ENCODE assay signal across 8 cellular contexts in genomic region chrX:44874481-44875184, GRCh38. TPM values are rescaled to one million over a fixed set of nuclear protein-coding genes. Genes with fewer than 3 reads are reported as not detected.
DNase-seq lines count a peak whose midpoint lies in the region; ATAC-seq and TF ChIP-seq lines count a peak whose summit lies in the region.

No MANE protein-coding gene starts in this region.

- 0 out of 2 replicates have a peak, but pooled peaks cover 2% of the 10 kb centered on the region for H3K9me3 ChIP-seq in ES-I3 (ENCODE audit: control insufficient read depth, insufficient read depth, low read length)

- no peaks in the 10 kb centered on the region for H3K4me1 ChIP-seq in ES-I3 (ENCODE audit: insufficient read depth, low read length)

- peak overlapping the region; percentile 90 for H3K4me3 Mint-ChIP-seq in activated B cell treated with CpG ODN at 0.5 μM for 24 hours
- H3K4me3 Mint-ChIP-seq in stimulated activated naive CD8-positive, alpha-beta T cell treated with anti-CD3 and anti-CD28 coated beads, Interleukin-15, amount 100 ng/mL, for 72 hours: peak overlapping the region; percentile 89 to 96

- DNase-seq in LHCN-M2 (ENCODE audit: low read depth): peak; percentile 44
- no peak for DNase-seq in activated B cell treated with CpG ODN at 0.5 μM for 24 hours
- DNase-seq in dermis microvascular lymphatic vessel endothelial cell (ENCODE audit: low read depth in 2 of 2): peak; percentile 30 to 55
- DNase-seq in medulla oblongata (ENCODE audit: extremely low spot score): peak; percentile 42
- DNase-seq in stimulated activated naive CD8-positive, alpha-beta T cell treated with anti-CD3 and anti-CD28 coated beads, Interleukin-15, amount 100 ng/mL, for 72 hours: peak in 1 of 2 donors; percentile 23
- no peak for DNase-seq in DMS79 (lab: John Stamatoyannopoulos, UW)

- H3K27me3 Mint-ChIP-seq in activated B cell treated with CpG ODN at 0.5 μM for 24 hours: no peaks in the 10 kb centered on the region
- H3K27me3 Mint-ChIP-seq in stimulated activated naive CD8-positive, alpha-beta T cell treated with anti-CD3 and anti-CD28 coated beads, Interleukin-15, amount 100 ng/mL, for 72 hours: no peaks in the 10 kb centered on the region

- intact Hi-C loops in activated B cell treated with CpG ODN at 0.5 μM for 24 hours (cut with micrococcal nuclease): loop anchor here (5.0 kb wide), 1 partner anchor 33 kb away; no protein-coding TSS in a partner anchor

- no peaks in the 10 kb centered on the region for H3K36me3 ChIP-seq in ES-I3 (ENCODE audit: insufficient read depth, low read length)

- H3K36me3 Mint-ChIP-seq in activated B cell treated with CpG ODN at 0.5 μM for 24 hours (ENCODE audit: low read depth): peaks cover 3% of the 10 kb centered on the region

- ATAC-seq in activated B cell treated with CpG ODN at 0.5 μM for 24 hours (ENCODE audit: low read depth) (no peak), GM18909 (IDR thresholded peaks at IDR 0.05; ENCODE audit: poor library complexity, unreplicated experiment) (no peak)
- ATAC-seq in stimulated activated naive CD8-positive, alpha-beta T cell treated with anti-CD3 and anti-CD28 coated beads, Interleukin-15, amount 100 ng/mL, for 72 hours: no peak

- H3K9ac ChIP-seq in ES-I3 (ENCODE audit: low read depth, low read length): peak overlapping the region; percentile 89

- POLR2A ChIA-PET in activated B cell treated with CpG ODN at 0.5 μM for 24 hours (lab: Charles Lee): interaction anchor here (0.7 to 1.4 kb wide), 2 partner anchors 8 to 24 kb away, joined by 4 to 7 read pairs; no protein-coding TSS in a partner anchor

- peaks cover 33% of the 10 kb centered on the region for H3K4me1 Mint-ChIP-seq in activated B cell treated with CpG ODN at 0.5 μM for 24 hours
- H3K4me1 Mint-ChIP-seq in stimulated activated naive CD8-positive, alpha-beta T cell treated with anti-CD3 and anti-CD28 coated beads, Interleukin-15, amount 100 ng/mL, for 72 hours: peaks cover 5% of the 10 kb centered on the region

- H3K27ac Mint-ChIP-seq in activated B cell treated with CpG ODN at 0.5 μM for 24 hours: peak overlapping the region; percentile 88
- H3K27ac Mint-ChIP-seq in stimulated activated naive CD8-positive, alpha-beta T cell treated with anti-CD3 and anti-CD28 coated beads, Interleukin-15, amount 100 ng/mL, for 72 hours: peak overlapping the region; percentile 97

- no peak for TF ChIP-seq CTCF in activated B cell treated with CpG ODN at 0.5 μM for 24 hours (IDR thresholded peaks at IDR 0.05)

- H3K9me3 Mint-ChIP-seq in activated B cell treated with CpG ODN at 0.5 μM for 24 hours: no peaks in the 10 kb centered on the region
- H3K9me3 Mint-ChIP-seq in stimulated activated naive CD8-positive, alpha-beta T cell treated with anti-CD3 and anti-CD28 coated beads, Interleukin-15, amount 100 ng/mL, for 72 hours: no peaks in the 10 kb centered on the region

- CTCF ChIA-PET in activated B cell treated with CpG ODN at 0.5 μM for 24 hours (lab: Charles Lee): no interaction called here

RNA-seq across cellular contexts. Expression of gene KDM6A, which starts 1.6 kb away (rescaled TPM):
- 7.5 and 9.1 TPM in 2 replicates for total RNA-seq in LHCN-M2 (2014; rRNA removed)
- 3.1 TPM for polyA plus RNA-seq in LHCN-M2 (2012)
- total RNA-seq in activated B cell treated with CpG ODN at 0.5 μM for 24 hours: 32.1 and 36.0 TPM in 2 replicates
- total RNA-seq in dermis microvascular lymphatic vessel endothelial cell: 18.9 and 28.8 TPM in 2 replicates

RNA-seq across cellular contexts. Expression of gene DUSP21, which starts 30.8 kb away (rescaled TPM):
- total RNA-seq in LHCN-M2 (2014; rRNA removed) (not detected in 2 replicates), activated B cell treated with CpG ODN at 0.5 μM for 24 hours (not detected in 2 replicates), dermis microvascular lymphatic vessel endothelial cell (not detected in 2 replicates)
- not detected for polyA plus RNA-seq in LHCN-M2 (2012)

Comparison
In these comparisons a context has a peak if more than half of its experiments do, and no peak if none do; other contexts are left out.
1. DNase-seq: peak in LHCN-M2 (single experiment), dermis microvascular lymphatic vessel endothelial cell (2 of 2) and medulla oblongata (single experiment); none in activated B cell treated with CpG ODN at 0.5 μM for 24 hours (single experiment) and DMS79 (single experiment).